In the genomic region with DNA sequence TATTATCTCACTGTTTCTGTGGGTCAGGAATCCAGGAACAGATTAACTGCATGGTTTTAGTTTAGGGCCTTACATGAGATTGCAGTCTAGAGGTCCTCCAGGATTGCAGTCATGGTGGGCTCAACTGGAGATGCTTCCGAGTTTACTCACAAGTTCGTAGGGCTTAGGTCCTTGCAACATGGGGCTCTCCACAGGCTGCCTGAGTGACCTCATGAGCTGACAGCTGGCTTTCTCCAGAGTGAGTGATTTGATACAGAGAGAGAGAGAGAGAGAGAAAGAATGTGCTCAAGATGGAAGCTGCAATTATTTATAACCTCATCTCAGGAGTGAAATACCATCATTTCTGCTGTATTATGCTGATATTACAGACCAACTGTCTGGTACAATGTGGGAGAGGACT, we compare ENCODE assay signal across 30 cellular contexts.
"Had no signal": no experiment of that assay in that cellular context is flagged by ENCODE, and none has a peak within 500 bp of the region (broad histone marks: within the 10 kb centered on the region; RNA-seq: fewer than 3 reads in every experiment).

No MANE protein-coding gene starts in this region.

- H3K4me1 ChIP-seq: adrenal gland, ascending aorta had no signal

- H3K4me3 ChIP-seq: adrenal gland, ascending aorta, cardiac muscle cell had no signal

- DNase-seq: activated B cell treated with CpG ODN at 0.5 μM for 24 hours; activated CD4-positive, alpha-beta memory T cell treated with anti-CD3 and anti-CD28 coated beads for 36 hours; activated CD4-positive, alpha-beta T cell treated with anti-CD3 and anti-CD28 coated beads for 4 hours; activated CD4-positive, alpha-beta T cell treated with anti-CD3 and anti-CD28 coated beads, Interleukin-2, amount 10 ng/mL, durations not matched to agents 24 days and 14 days; activated CD4-positive, alpha-beta T cell treated with anti-CD3 and anti-CD28 coated beads, Interleukin-2, amount 50 U/mL, for 1 hour; activated CD4-positive, alpha-beta T cell treated with anti-CD3 and anti-CD28 coated beads, Interleukin-2, amount 50 U/mL, for 4 hours; activated CD4-positive, CD25-positive, alpha-beta regulatory T cell treated with anti-CD3 and anti-CD28 coated beads, Interleukin-2, amount 50 U/mL, for 72 hours; activated CD8-positive, alpha-beta memory T cell treated with anti-CD3 and anti-CD28 coated beads for 24 hours; activated CD8-positive, alpha-beta memory T cell treated with anti-CD3 and anti-CD28 coated beads, Interleukin-2, amount 10 ng/mL, durations not matched to agents 7 days and 5 days; activated CD8-positive, alpha-beta memory T cell treated with anti-CD3 and anti-CD28 coated beads, Interleukin-2, amount 50 U/mL, for 48 hours; activated CD8-positive, alpha-beta T cell treated with anti-CD3 and anti-CD28 coated beads for 36 hours; activated effector memory CD4-positive, alpha-beta T cell treated with Interleukin-2 at 50 U/mL for 16 hours; activated gamma-delta T cell; activated naive CD4-positive, alpha-beta T cell treated with anti-CD3 and anti-CD28 coated beads, Interleukin-2, amount 10 ng/mL, durations not matched to agents 7 days and 5 days; activated naive CD4-positive, alpha-beta T cell treated with Interleukin-2 at 50 U/mL for 16 hours; activated naive CD8-positive, alpha-beta T cell treated with anti-CD3 and anti-CD28 coated beads, Interleukin-2, amount 10 ng/mL, durations not matched to agents 7 days and 5 days; activated T-cell treated with anti-CD3 and anti-CD28 coated beads, Interleukin-2, amount 50 U/mL, for 24 hours; activated T-cell treated with anti-CD3 and anti-CD28 coated beads, Interleukin-2, amount 50 U/mL, for 48 hours; adrenal gland; amygdala; anterior cingulate cortex; caudate nucleus; cerebellar nuclear complex; SW 1271; T-helper 1 cell; T-helper 2 cell; T-helper 9 cell had no signal

- H3K36me3 ChIP-seq: adrenal gland, ascending aorta, cardiac muscle cell had no signal

- H3K27ac ChIP-seq: adrenal gland, ascending aorta, cardiac muscle cell, VCaP had no signal

- H3K9me3 ChIP-seq: adrenal gland, ascending aorta had no signal

- ATAC-seq: activated CD8-positive, alpha-beta memory T cell treated with anti-CD3 and anti-CD28 coated beads, Interleukin-2, amount 10 ng/mL, durations not matched to agents 7 days and 5 days; activated CD8-positive, alpha-beta T cell treated with anti-CD3 and anti-CD28 coated beads for 36 hours had no signal

- H3K27me3 ChIP-seq: adrenal gland, ascending aorta, cardiac muscle cell had no signal
